ENCODE assay signal across 1 cellular context in the genomic region with DNA sequence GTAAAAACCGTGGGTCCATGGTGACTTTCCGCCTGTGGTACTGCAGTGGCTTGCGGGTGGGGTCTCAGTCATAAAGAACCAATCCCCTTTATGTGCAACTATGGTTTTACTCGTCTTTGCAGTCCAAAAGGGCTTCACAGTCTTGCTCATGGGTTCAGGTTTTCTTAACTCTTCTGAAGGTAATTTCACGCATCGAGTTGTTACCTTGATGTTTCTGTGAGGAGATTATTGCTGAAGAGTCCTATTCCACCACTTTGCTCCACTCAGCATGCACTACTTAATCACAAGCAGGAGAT.
TF ChIP-seq lines count a peak whose summit lies in the region.

No MANE protein-coding gene starts in this region.

TF ChIP-seq in SK-N-SH treated with all-trans-retinoic acid at 6 μM for 48 hours, 23 proteins besides CTCF, POLR2A, EP300 and RAD21 (continued from another document):
- no peak for TF ChIP-seq SNAI2 (CRISPR knock-in tag; IDR thresholded peaks at IDR 0.05)
- no peak for TF ChIP-seq BACH2 (CRISPR knock-in tag; IDR thresholded peaks at IDR 0.05; ENCODE audit: borderline replicate concordance)
- TF ChIP-seq TOX (CRISPR knock-in tag; IDR thresholded peaks at IDR 0.05; ENCODE audit: borderline replicate concordance): no peak
- TF ChIP-seq ZFP3 (CRISPR knock-in tag; IDR thresholded peaks at IDR 0.05): no peak
- TF ChIP-seq, protein P1, sequence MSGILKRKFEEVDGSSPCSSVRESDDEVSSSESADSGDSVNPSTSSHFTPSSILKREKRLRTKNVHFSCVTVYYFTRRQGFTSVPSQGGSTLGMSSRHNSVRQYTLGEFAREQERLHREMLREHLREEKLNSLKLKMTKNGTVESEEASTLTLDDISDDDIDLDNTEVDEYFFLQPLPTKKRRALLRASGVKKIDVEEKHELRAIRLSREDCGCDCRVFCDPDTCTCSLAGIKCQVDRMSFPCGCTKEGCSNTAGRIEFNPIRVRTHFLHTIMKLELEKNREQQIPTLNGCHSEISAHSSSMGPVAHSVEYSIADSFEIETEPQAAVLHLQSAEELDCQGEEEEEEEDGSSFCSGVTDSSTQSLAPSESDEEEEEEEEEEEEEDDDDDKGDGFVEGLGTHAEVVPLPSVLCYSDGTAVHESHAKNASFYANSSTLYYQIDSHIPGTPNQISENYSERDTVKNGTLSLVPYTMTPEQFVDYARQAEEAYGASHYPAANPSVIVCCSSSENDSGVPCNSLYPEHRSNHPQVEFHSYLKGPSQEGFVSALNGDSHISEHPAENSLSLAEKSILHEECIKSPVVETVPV (CRISPR knock-in tag; IDR thresholded peaks at IDR 0.05): no peak
